18 cellular contexts compared by ENCODE assay signal in genomic region chr6:132725947-132726607, GRCh38. TPM values are rescaled to one million over a fixed set of nuclear protein-coding genes. Genes with fewer than 3 reads are reported as not detected.
DNase-seq lines count a peak whose midpoint lies in the region; ATAC-seq, FAIRE-seq and TF ChIP-seq lines count a peak whose summit lies in the region.
"Had no signal": no experiment of that assay in that cellular context is flagged by ENCODE, and none has a peak within 500 bp of the region (broad histone marks: within the 10 kb centered on the region; RNA-seq: fewer than 3 reads in every experiment).

No MANE protein-coding gene starts in this region.

- H3K27ac ChIP-seq in K562 (ENCODE audit: extremely low read depth, low read depth, low read length) (no peak overlapping the region), GM23248 (no peak overlapping the region), mammary epithelial cell (ENCODE audit: insufficient read depth, low read depth, low read length) (no peak overlapping the region)
- H3K27ac ChIP-seq: A549, upper lobe of left lung had no signal

- H4K20me1 ChIP-seq in K562 (replicated peaks; ENCODE audit: control insufficient read depth, insufficient read depth, low read length) (no peaks in the 10 kb centered on the region), GM23248 (ENCODE audit: insufficient read depth) (no peaks in the 10 kb centered on the region), mammary epithelial cell (ENCODE audit: insufficient read depth, low read length) (no peaks in the 10 kb centered on the region)

- TF ChIP-seq CTCF in activated CD8-positive, alpha-beta T cell treated with anti-CD3 and anti-CD28 coated beads for 36 hours (IDR thresholded peaks at IDR 0.05) = no peak
- TF ChIP-seq CTCF in K562 (IDR thresholded peaks at IDR 0.05 in 2 of 3, conservative IDR thresholded peaks at IDR 0.05 in 1 of 3; ENCODE audit: insufficient read depth in 2 of 3, low read depth in 1 of 3, low read length in 3 of 3) (no peak), endothelial cell (IDR thresholded peaks at IDR 0.05; ENCODE audit: unreplicated experiment) (no peak), mammary epithelial cell (conservative IDR thresholded peaks at IDR 0.05 in 1 of 2, IDR thresholded peaks at IDR 0.05 in 1 of 2; ENCODE audit: extremely low read depth in 1 of 2, insufficient read depth in 1 of 2, low read depth in 1 of 2, low read length in 2 of 2) (no peak)

- H3K36me3 Mint-ChIP-seq in activated CD8-positive, alpha-beta T cell treated with anti-CD3 and anti-CD28 coated beads, Interleukin-2, amount 10 ng/mL, durations not matched to agents 7 days and 5 days (ENCODE audit: low read depth) = peaks cover 3% of the 10 kb centered on the region
- no peaks in the 10 kb centered on the region for H3K36me3 Mint-ChIP-seq in activated CD8-positive, alpha-beta T cell treated with anti-CD3 and anti-CD28 coated beads for 36 hours (ENCODE audit: low read depth)
- H3K36me3 Mint-ChIP-seq in endothelial cell (ENCODE audit: low read depth, unreplicated experiment) = no peaks in the 10 kb centered on the region
- H3K36me3 Mint-ChIP-seq: immature natural killer cell had no signal

- POLR2A ChIA-PET in activated CD8-positive, alpha-beta T cell treated with anti-CD3 and anti-CD28 coated beads, Interleukin-2, amount 10 ng/mL, durations not matched to agents 7 days and 5 days (lab: Charles Lee) = no interaction called here
- POLR2A ChIA-PET in activated CD8-positive, alpha-beta T cell treated with anti-CD3 and anti-CD28 coated beads for 36 hours (lab: Charles Lee) = no interaction called here
- POLR2A ChIA-PET in K562 (lab: Yijun Ruan, JAX) = no interaction called here

- no TSS peak for BruUV-seq in K562 (replicated peaks; lab: Mats Ljungman, UMichigan)
- BruUV-seq in mammary epithelial cell (replicated peaks; lab: Mats Ljungman, UMichigan) = no TSS peak

- WGBS in K562 (ENCODE audit: insufficient coverage, low coverage, missing lambda C conversion rate) = 2% methylated on average over 6 of the region's 6 CpGs
- WGBS in GM23248 (ENCODE audit: low coverage in 1 of 2, low lambda C conversion rate in 2 of 2, missing lambda C conversion rate in 2 of 2), 2 experiments = 59% methylated on average over 6 of the region's 6 CpGs
- 57% methylated on average over 6 of the region's 6 CpGs for WGBS in mammary epithelial cell (ENCODE audit: low coverage, missing lambda C conversion rate)

- H3K4me1 Mint-ChIP-seq in activated CD8-positive, alpha-beta T cell treated with anti-CD3 and anti-CD28 coated beads, Interleukin-2, amount 10 ng/mL, durations not matched to agents 7 days and 5 days (ENCODE audit: low read depth) = peaks cover 19% of the 10 kb centered on the region
- H3K4me1 Mint-ChIP-seq in activated CD8-positive, alpha-beta T cell treated with anti-CD3 and anti-CD28 coated beads for 36 hours (ENCODE audit: low read depth) = peaks cover 6% of the 10 kb centered on the region
- H3K4me1 Mint-ChIP-seq in endothelial cell (ENCODE audit: unreplicated experiment) = no peaks in the 10 kb centered on the region
- H3K4me1 Mint-ChIP-seq: GM23338, immature natural killer cell had no signal

- TF ChIP-seq POLR2A in K562 (conservative IDR thresholded peaks at IDR 0.05) = no peak

- no peak overlapping the region for H3K9ac ChIP-seq in K562 (ENCODE audit: insufficient read depth in 1 of 2, low read depth in 2 of 2, low read length in 2 of 2)
- H3K9ac ChIP-seq in GM23248 = no peak overlapping the region
- no peak overlapping the region for H3K9ac ChIP-seq in mammary epithelial cell (ENCODE audit: insufficient read depth, low read length)

- no peaks in the 10 kb centered on the region for H3K9me3 Mint-ChIP-seq in activated CD8-positive, alpha-beta T cell treated with anti-CD3 and anti-CD28 coated beads, Interleukin-2, amount 10 ng/mL, durations not matched to agents 7 days and 5 days (ENCODE audit: insufficient read depth)
- no peaks in the 10 kb centered on the region for H3K9me3 Mint-ChIP-seq in activated CD8-positive, alpha-beta T cell treated with anti-CD3 and anti-CD28 coated beads for 36 hours
- no peaks in the 10 kb centered on the region for H3K9me3 Mint-ChIP-seq in endothelial cell (ENCODE audit: unreplicated experiment)
- H3K9me3 Mint-ChIP-seq: GM23338, immature natural killer cell had no signal

- peaks cover 3 to 12% of the 10 kb centered on the region in 2 experiments; a peak in 4 of 5 replicates for H3K27me3 ChIP-seq in K562 (ENCODE audit: control insufficient read depth in 2 of 2, insufficient read depth in 2 of 2, low read length in 2 of 2)
- H3K27me3 ChIP-seq in GM23248 (replicated peaks; ENCODE audit: insufficient read depth) = no peaks in the 10 kb centered on the region
- H3K27me3 ChIP-seq in mammary epithelial cell (ENCODE audit: insufficient read depth, low read length) = no peaks in the 10 kb centered on the region
- H3K27me3 ChIP-seq: upper lobe of left lung had no signal

- no peak overlapping the region for H3K4me3 Mint-ChIP-seq in activated CD8-positive, alpha-beta T cell treated with anti-CD3 and anti-CD28 coated beads, Interleukin-2, amount 10 ng/mL, durations not matched to agents 7 days and 5 days
- H3K4me3 Mint-ChIP-seq in activated CD8-positive, alpha-beta T cell treated with anti-CD3 and anti-CD28 coated beads for 36 hours = no peak overlapping the region
- H3K4me3 Mint-ChIP-seq in endothelial cell (ENCODE audit: unreplicated experiment) = no peak overlapping the region
- H3K4me3 Mint-ChIP-seq: GM23338, immature natural killer cell had no signal

- H3K36me3 ChIP-seq in K562 (ENCODE audit: control insufficient read depth, insufficient read depth, low read length) = no peaks in the 10 kb centered on the region
- H3K36me3 ChIP-seq in GM23248 (ENCODE audit: low read depth) = no peaks in the 10 kb centered on the region
- no peaks in the 10 kb centered on the region for H3K36me3 ChIP-seq in mammary epithelial cell (ENCODE audit: insufficient read depth, low read length)
- H3K36me3 ChIP-seq: upper lobe of left lung had no signal

- CTCF ChIA-PET in activated CD8-positive, alpha-beta T cell treated with anti-CD3 and anti-CD28 coated beads, Interleukin-2, amount 10 ng/mL, durations not matched to agents 7 days and 5 days (lab: Charles Lee) = no interaction called here
- CTCF ChIA-PET in activated CD8-positive, alpha-beta T cell treated with anti-CD3 and anti-CD28 coated beads for 36 hours (lab: Charles Lee) = no interaction called here
- CTCF ChIA-PET in K562 (lab: Yijun Ruan, JAX; ENCODE audit: low intra/inter-chr PET ratio) = no interaction called here
- CTCF ChIA-PET in mammary epithelial cell (lab: Charles Lee; ENCODE audit: low non-redundant PET) = no interaction called here

- H3K9me1 ChIP-seq in K562 (ENCODE audit: control insufficient read depth, insufficient read depth, low read length) = no peaks in the 10 kb centered on the region

- H3K4me3 ChIP-seq in K562 (no peak overlapping the region), GM23248 (no peak overlapping the region), mammary epithelial cell (replicated peaks in 1 of 3; ENCODE audit: insufficient read depth in 1 of 3, low read depth in 2 of 3, low read length in 3 of 3) (no peak overlapping the region)
- H3K4me3 ChIP-seq: A549, GM23338, upper lobe of left lung had no signal

- TF ChIP-seq RAD21 in K562 (CRISPR knock-in tag; conservative IDR thresholded peaks at IDR 0.05 in 1 of 2, IDR thresholded peaks at IDR 0.05 in 1 of 2) = no peak

- in situ Hi-C loops in K562 (cut with MboI) = no loop called here
- in situ Hi-C loops in GM23248 (cut with MboI) = no loop called here
- in situ Hi-C loops in mammary epithelial cell (cut with MboI; ENCODE audit: low sequenced_read_pairs in 2 of 2) = no loop called here

- no peak for ATAC-seq in activated CD8-positive, alpha-beta T cell treated with anti-CD3 and anti-CD28 coated beads, Interleukin-2, amount 10 ng/mL, durations not matched to agents 7 days and 5 days
- no peak for ATAC-seq in activated CD8-positive, alpha-beta T cell treated with anti-CD3 and anti-CD28 coated beads for 36 hours
- ATAC-seq in GM21737 (IDR thresholded peaks at IDR 0.05; ENCODE audit: unreplicated experiment) = peak; percentile 72
- peak; percentile 89 for ATAC-seq in HG03175 (IDR thresholded peaks at IDR 0.05; ENCODE audit: unreplicated experiment)
- no peak for ATAC-seq in K562
- ATAC-seq: A549, GM23338 had no signal

- peaks cover 9% of the 10 kb centered on the region for H3F3A ChIP-seq in GM23248 (ENCODE audit: insufficient read depth)

- no peaks in the 10 kb centered on the region for H3K9me3 ChIP-seq in K562 (replicated peaks; ENCODE audit: control insufficient read depth, insufficient read depth, low read depth, low read length)
- H3K9me3 ChIP-seq in GM23248 (ENCODE audit: low read depth) = no peaks in the 10 kb centered on the region
- no peaks in the 10 kb centered on the region for H3K9me3 ChIP-seq in mammary epithelial cell (replicated peaks; ENCODE audit: insufficient read depth, low read length)
- H3K9me3 ChIP-seq: A549, upper lobe of left lung had no signal

- H3K4me1 ChIP-seq in K562 (replicated peaks in 1 of 2; ENCODE audit: control insufficient read depth in 2 of 2, insufficient read depth in 2 of 2, low read length in 2 of 2) (no peaks in the 10 kb centered on the region), GM23248 (ENCODE audit: insufficient read depth) (peaks cover 11% of the 10 kb centered on the region), mammary epithelial cell (ENCODE audit: insufficient read depth, low read length) (no peaks in the 10 kb centered on the region)

- no peaks in the 10 kb centered on the region for H3K9me2 ChIP-seq in GM23248 (ENCODE audit: insufficient read depth)

- H3K27me3 Mint-ChIP-seq in activated CD8-positive, alpha-beta T cell treated with anti-CD3 and anti-CD28 coated beads, Interleukin-2, amount 10 ng/mL, durations not matched to agents 7 days and 5 days (ENCODE audit: low read depth) = no peaks in the 10 kb centered on the region
- H3K27me3 Mint-ChIP-seq in activated CD8-positive, alpha-beta T cell treated with anti-CD3 and anti-CD28 coated beads for 36 hours = no peaks in the 10 kb centered on the region
- H3K27me3 Mint-ChIP-seq in endothelial cell (ENCODE audit: unreplicated experiment) = no peaks in the 10 kb centered on the region

- no peak for FAIRE-seq in K562 (lab: Jason Lieb, UNC)
- FAIRE-seq: A549 had no signal

- H3K79me2 ChIP-seq in K562 (ENCODE audit: control insufficient read depth, insufficient read depth, low read length) = no peaks in the 10 kb centered on the region
- H3K79me2 ChIP-seq in GM23248 (ENCODE audit: insufficient read depth) = no peaks in the 10 kb centered on the region
- H3K79me2 ChIP-seq in mammary epithelial cell (ENCODE audit: insufficient read depth, low read length) = no peaks in the 10 kb centered on the region

- H3K27ac Mint-ChIP-seq in activated CD8-positive, alpha-beta T cell treated with anti-CD3 and anti-CD28 coated beads, Interleukin-2, amount 10 ng/mL, durations not matched to agents 7 days and 5 days = peak overlapping the region; percentile 35
- no peak overlapping the region for H3K27ac Mint-ChIP-seq in activated CD8-positive, alpha-beta T cell treated with anti-CD3 and anti-CD28 coated beads for 36 hours
- no peak overlapping the region for H3K27ac Mint-ChIP-seq in endothelial cell (ENCODE audit: unreplicated experiment)
- H3K27ac Mint-ChIP-seq: GM23338, immature natural killer cell had no signal

- dilution Hi-C loops in mammary epithelial cell (cut with HindIII; ENCODE audit: low sequenced_read_pairs) = no loop called here

- TF ChIP-seq EP300 in K562 (IDR thresholded peaks at IDR 0.05; ENCODE audit: low read length) = no peak

- H3K4me2 ChIP-seq in K562 (ENCODE audit: insufficient read depth, low read length) (no peak overlapping the region), GM23248 (ENCODE audit: unreplicated experiment) (no peak overlapping the region), mammary epithelial cell (ENCODE audit: insufficient read depth, low read depth, low read length) (no peak overlapping the region)
- H3K4me2 ChIP-seq: A549, GM23338 had no signal

- H2AFZ ChIP-seq in K562 (ENCODE audit: low read depth, low read length) (no peak overlapping the region), GM23248 (no peak overlapping the region), mammary epithelial cell (ENCODE audit: low read depth, low read length) (no peak overlapping the region)
- H2AFZ ChIP-seq: GM23338 had no signal

- intact Hi-C loops in activated CD8-positive, alpha-beta T cell treated with anti-CD3 and anti-CD28 coated beads for 36 hours (cut with micrococcal nuclease) = no loop called here
- intact Hi-C loops in K562 (cut with micrococcal nuclease) = no loop called here
- intact Hi-C loops in mammary epithelial cell (cut with micrococcal nuclease) = no loop called here

- no peak for DNase-seq in activated CD8-positive, alpha-beta T cell treated with anti-CD3 and anti-CD28 coated beads, Interleukin-2, amount 10 ng/mL, durations not matched to agents 7 days and 5 days
- no peak for DNase-seq in activated CD8-positive, alpha-beta T cell treated with anti-CD3 and anti-CD28 coated beads for 36 hours
- DNase-seq in K562 (ENCODE audit: extremely low read depth in 1 of 4, low spot score in 3 of 4) (no peak), GM23248 (no peak), endothelial cell (ENCODE audit: low spot score) (no peak), mammary epithelial cell (no peak)
- DNase-seq: aorta, COR-L47, immature natural killer cell, NCI-H446 treated with DMSO at 0.1 percent for 48 hours, Right ventricle myocardium superior, upper lobe of left lung had no signal

RNA-seq across cellular contexts. Expression of gene VNN1, which starts 12.2 kb away (rescaled TPM):
- not detected for total RNA-seq in activated CD8-positive, alpha-beta T cell treated with anti-CD3 and anti-CD28 coated beads, Interleukin-2, amount 10 ng/mL, durations not matched to agents 7 days and 5 days
- not detected for total RNA-seq in activated CD8-positive, alpha-beta T cell treated with anti-CD3 and anti-CD28 coated beads for 36 hours
- not detected in 2 replicates for total RNA-seq in K562 (2011; cell fraction: chromatin; rRNA removed; ENCODE audit: low replicate concordance)
- not detected in 2 replicates for total RNA-seq in K562 (2011; cell fraction: nucleolus; rRNA removed)
- not detected in 2 replicates for total RNA-seq in K562 (2011; cell fraction: nucleoplasm; rRNA removed)
- not detected in 2 replicates for total RNA-seq in K562 (2014; rRNA removed)
- not detected in 2 replicates for total RNA-seq in K562 (2014; rRNA removed; fragmentation: Illumina TruSeq; extraction: Trizol)
- not detected in 2 replicates for total RNA-seq in K562 (2015; rRNA removed; fragmentation: Illumina TruSeq; extraction: Trizol)
- total RNA-seq in K562 (2021) = not detected in 2 replicates
- 0.04 TPM in 1 of 2 replicates, not detected in the other for polyA plus RNA-seq in K562 (2011; rRNA removed)
- polyA plus RNA-seq in K562 (2011; cell fraction: cytosol; rRNA removed) = 0.03 TPM in 1 of 2 replicates, not detected in the other
- not detected in 2 replicates for polyA plus RNA-seq in K562 (2011; cell fraction: nucleus; rRNA removed)
- not detected in 2 replicates for polyA plus RNA-seq in K562 (2012)
- not detected in 2 replicates for polyA plus RNA-seq in K562 (2014; fragmentation: Illumina TruSeq; extraction: Trizol)
- not detected for polyA plus RNA-seq in K562 (2014; fragmentation: Nextera tagmentation; extraction: Ambion mirVana)
- not detected in 2 replicates for polyA plus RNA-seq in K562 (2014; rRNA removed)
- 0.07 TPM in 1 of 2 replicates, not detected in the other for polyA minus RNA-seq in K562 (2011; rRNA and poly(A)+ RNA removed)
- polyA minus RNA-seq in K562 (2011; cell fraction: cytosol; rRNA and poly(A)+ RNA removed) = not detected in 2 replicates
- not detected in 2 replicates for polyA minus RNA-seq in K562 (2011; cell fraction: nucleus; rRNA and poly(A)+ RNA removed)
- 0.86 TPM in 1 of 2 replicates, not detected in the other for total RNA-seq in GM23248 (2014; rRNA removed; shearing (Covaris generic))
- 0.52 and 0.61 TPM in 2 replicates for polyA plus RNA-seq in GM23248 (2016; fragmentation: Nextera tagmentation; extraction: Ambion mirVana)
- 1.5 TPM for total RNA-seq in endothelial cell (ENCODE audit: unreplicated experiment)
- total RNA-seq in mammary epithelial cell = under 1 TPM; under 0.01 to 0.09 TPM
- 0.17 TPM for polyA plus RNA-seq in mammary epithelial cell
- polyA minus RNA-seq in mammary epithelial cell = not detected
- total RNA-seq: GM23338 had no signal
- polyA plus RNA-seq: GM23338 had no signal

RNA-seq across cellular contexts. Expression of gene VNN2, which starts 31.6 kb away (rescaled TPM):
- 10 to 100 TPM; 16.3 to 16.8 TPM for total RNA-seq in activated CD8-positive, alpha-beta T cell treated with anti-CD3 and anti-CD28 coated beads, Interleukin-2, amount 10 ng/mL, durations not matched to agents 7 days and 5 days
- total RNA-seq in activated CD8-positive, alpha-beta T cell treated with anti-CD3 and anti-CD28 coated beads for 36 hours = 10 to 100 TPM; 10.5 to 11.7 TPM
- not detected in 2 replicates for total RNA-seq in K562 (2011; cell fraction: chromatin; rRNA removed; ENCODE audit: low replicate concordance)
- total RNA-seq in K562 (2011; cell fraction: nucleolus; rRNA removed) = not detected in 2 replicates
- not detected in 2 replicates for total RNA-seq in K562 (2011; cell fraction: nucleoplasm; rRNA removed)
- total RNA-seq in K562 (2014; rRNA removed) (0.20 TPM in 1 of 2 replicates, not detected in the other), K562 (2014; rRNA removed; fragmentation: Illumina TruSeq; extraction: Trizol) (0.13 and 0.29 TPM in 2 replicates), K562 (2015; rRNA removed; fragmentation: Illumina TruSeq; extraction: Trizol) (0.36 and 0.64 TPM in 2 replicates), K562 (2021) (0.11 and 0.27 TPM in 2 replicates), endothelial cell (ENCODE audit: unreplicated experiment) (not detected), mammary epithelial cell (not detected)
- polyA plus RNA-seq in K562 (2011; rRNA removed) (0.08 and 0.20 TPM in 2 replicates), K562 (2014; fragmentation: Illumina TruSeq; extraction: Trizol) (0.19 and 0.27 TPM in 2 replicates), K562 (2014; fragmentation: Nextera tagmentation; extraction: Ambion mirVana) (under 1 TPM; 0.21 to 0.34 TPM), K562 (2014; rRNA removed) (0.12 and 1.6 TPM in 2 replicates), GM23248 (2016; fragmentation: Nextera tagmentation; extraction: Ambion mirVana) (0.10 and 0.13 TPM in 2 replicates), mammary epithelial cell (not detected)
- polyA plus RNA-seq in K562 (2011; cell fraction: cytosol; rRNA removed) = 0.06 TPM in 1 of 2 replicates, not detected in the other
- not detected in 2 replicates for polyA plus RNA-seq in K562 (2011; cell fraction: nucleus; rRNA removed)
- 0.22 and 0.60 TPM in 2 replicates for polyA plus RNA-seq in K562 (2012)
- polyA minus RNA-seq in K562 (2011; rRNA and poly(A)+ RNA removed) = not detected in 2 replicates
- polyA minus RNA-seq in K562 (2011; cell fraction: cytosol; rRNA and poly(A)+ RNA removed) = not detected in 2 replicates
- not detected in 2 replicates for polyA minus RNA-seq in K562 (2011; cell fraction: nucleus; rRNA and poly(A)+ RNA removed)
- not detected in 2 replicates for total RNA-seq in GM23248 (2014; rRNA removed; shearing (Covaris generic))
- not detected for polyA minus RNA-seq in mammary epithelial cell
- total RNA-seq: dermis microvascular lymphatic vessel endothelial cell, GM23338, HT-29 had no signal
- polyA plus RNA-seq: A549, GM23338 had no signal

Comparison
In these comparisons a context has a peak if more than half of its experiments do, and no peak if none do; other contexts are left out.
1. ATAC-seq: peak in GM21737 (single experiment) and HG03175 (single experiment); none in activated CD8-positive, alpha-beta T cell treated with anti-CD3 and anti-CD28 coated beads, Interleukin-2, amount 10 ng/mL, durations not matched to agents 7 days and 5 days (single experiment), activated CD8-positive, alpha-beta T cell treated with anti-CD3 and anti-CD28 coated beads for 36 hours (single experiment) and K562 (single experiment).
2. RNA of gene VNN2, which starts 31.6 kb away (total RNA-seq): 16.3 to 16.8 TPM in activated CD8-positive, alpha-beta T cell treated with anti-CD3 and anti-CD28 coated beads, Interleukin-2, amount 10 ng/mL, durations not matched to agents 7 days and 5 days and 10.5 to 11.7 TPM in activated CD8-positive, alpha-beta T cell treated with anti-CD3 and anti-CD28 coated beads for 36 hours; 0.11 to 0.64 TPM in K562, not detected in GM23248, not detected in endothelial cell (single experiment) and not detected in mammary epithelial cell; every median in the first group is over 4 times any median in the second.